Comparison of ENCODE assay signal across 10 cellular contexts in genomic region chr1:55127827-55128343, GRCh38.
DNase-seq lines count a peak whose midpoint lies in the region; ATAC-seq, FAIRE-seq and TF ChIP-seq lines count a peak whose summit lies in the region.
"Had no signal": no experiment of that assay in that cellular context is flagged by ENCODE, and none has a peak within 500 bp of the region (broad histone marks: within the 10 kb centered on the region; RNA-seq: fewer than 3 reads in every experiment).

No MANE protein-coding gene starts in this region.

- no peak overlapping the region for H2AFZ ChIP-seq in endothelial cell of umbilical vein (ENCODE audit: low read depth, low read length)

- no peak for TF ChIP-seq POLR2A in endothelial cell of umbilical vein (IDR thresholded peaks at IDR 0.05; ENCODE audit: low read depth, low read length)

- dilution Hi-C loops in endothelial cell of umbilical vein (cut with MboI; ENCODE audit: extremely low pct_ligation_motif_present, low sequenced_read_pairs), result no loop called here

- H3K4me3 ChIP-seq in endothelial cell of umbilical vein (replicated peaks in 1 of 3; ENCODE audit: insufficient read depth in 1 of 3, low read depth in 1 of 3, low read length in 3 of 3), result no peak overlapping the region
- H3K4me3 ChIP-seq in Caco-2 (ENCODE audit: low read depth, low read length), result no peak overlapping the region

- no peaks in the 10 kb centered on the region for H3K79me2 ChIP-seq in endothelial cell of umbilical vein (ENCODE audit: control insufficient read depth, insufficient read depth, low read length)

- BruUV-seq in endothelial cell of umbilical vein (replicated peaks; lab: Mats Ljungman, UMichigan), result no TSS peak
- BruUV-seq in Caco-2 (replicated peaks; lab: Mats Ljungman, UMichigan), result no TSS peak

- H3K27me3 Mint-ChIP-seq in Caco-2 (ENCODE audit: insufficient read depth, unreplicated experiment), result no peaks in the 10 kb centered on the region

- H3K9me1 ChIP-seq in endothelial cell of umbilical vein (replicated peaks; ENCODE audit: control insufficient read depth, extremely low read depth, insufficient read depth, low read length), result no peaks in the 10 kb centered on the region

- H3K4me1 ChIP-seq in endothelial cell of umbilical vein (ENCODE audit: control insufficient read depth, extremely low read depth, insufficient read depth, low read length) (peaks cover 21% of the 10 kb centered on the region), Caco-2 (peaks cover 5% of the 10 kb centered on the region; the same call in 1 of the 2 replicates)

- intact Hi-C loops in endothelial cell of umbilical vein (cut with micrococcal nuclease), result no loop called here
- intact Hi-C loops in Caco-2 (cut with micrococcal nuclease; ENCODE audit: unreplicated experiment), result no loop called here
- intact Hi-C loops in posterior vena cava (cut with DNase I), result no loop called here

- DNase-seq in COLO829 (ENCODE audit: low spot score) (peak; percentile 4), endothelial cell of umbilical vein (ENCODE audit: low read depth, low spot score) (peak; percentile 39), DMS 273 treated with DMSO at 0.1 percent for 48 hours (lab: John Stamatoyannopoulos, UW) (no peak), Caco-2 (no peak), posterior vena cava (ENCODE audit: low spot score) (no peak), DMS 273 (lab: John Stamatoyannopoulos, UW; ENCODE audit: unreplicated experiment) (no peak)

- H3K27ac ChIP-seq in endothelial cell of umbilical vein (ENCODE audit: insufficient read depth, low read depth, low read length), result peak overlapping the region; percentile 13
- H3K27ac ChIP-seq: epithelial cell of prostate had no signal

- POLR2A ChIA-PET in endothelial cell of umbilical vein (lab: Charles Lee) (no interaction called here), Caco-2 (lab: Charles Lee) (no interaction called here)

- peak; percentile 57 for FAIRE-seq in endothelial cell of umbilical vein (lab: Jason Lieb, UNC)

- H3K9ac ChIP-seq in endothelial cell of umbilical vein (replicated peaks; ENCODE audit: extremely low read depth, insufficient read depth, low read length), result no peak overlapping the region

- CTCF ChIA-PET in endothelial cell of umbilical vein (lab: Charles Lee) (interaction anchor here (0.8 to 3.9 kb wide), 2 partner anchors 10 to 150 kb away, joined by 3 to 19 read pairs; no protein-coding TSS in a partner anchor), Caco-2 (lab: Charles Lee) (interaction anchor here (0.7 kb wide), 1 partner anchor 118 kb away, joined by 5 read pairs; no protein-coding TSS in a partner anchor)

- H3K36me3 Mint-ChIP-seq in Caco-2 (ENCODE audit: insufficient read depth, unreplicated experiment), result peaks cover 38% of the 10 kb centered on the region

- peaks cover 10% of the 10 kb centered on the region for H3K4me1 Mint-ChIP-seq in Caco-2 (ENCODE audit: low read depth, unreplicated experiment)

- TF ChIP-seq CTCF in endothelial cell of umbilical vein (IDR thresholded peaks at IDR 0.05; ENCODE audit: extremely low read depth in 1 of 2, insufficient read depth in 1 of 2, low read depth in 1 of 2, low read length in 2 of 2) (no peak), Caco-2 (IDR thresholded peaks at IDR 0.05; ENCODE audit: insufficient read depth in 1 of 2, low read depth in 1 of 2, low read length in 1 of 2, severe bottlenecking in 1 of 2, unreplicated experiment in 1 of 2) (no peak)

- H3K36me3 ChIP-seq in endothelial cell of umbilical vein (ENCODE audit: control insufficient read depth in 2 of 2, extremely low read depth in 1 of 2, insufficient read depth in 2 of 2, low read length in 2 of 2) (peaks cover 19 to 29% of the 10 kb centered on the region in 2 experiments), Caco-2 (ENCODE audit: control insufficient read depth, insufficient read depth, low read length) (peaks cover 1% of the 10 kb centered on the region)

- H3K9me3 ChIP-seq in endothelial cell of umbilical vein (replicated peaks; ENCODE audit: control insufficient read depth, insufficient read depth, low read length) (no peaks in the 10 kb centered on the region), Caco-2 (no peaks in the 10 kb centered on the region)

- H3K4me2 ChIP-seq in endothelial cell of umbilical vein (ENCODE audit: insufficient read depth, low read length), result no peak overlapping the region

- no peak overlapping the region for H3K4me3 Mint-ChIP-seq in Caco-2 (ENCODE audit: unreplicated experiment)

- H3K9me3 Mint-ChIP-seq in Caco-2 (ENCODE audit: unreplicated experiment), result no peaks in the 10 kb centered on the region

- no peaks in the 10 kb centered on the region for H4K20me1 ChIP-seq in endothelial cell of umbilical vein (replicated peaks; ENCODE audit: control insufficient read depth, extremely low read depth, insufficient read depth, low read length)

- ATAC-seq in GM19455 (IDR thresholded peaks at IDR 0.05; ENCODE audit: unreplicated experiment) (peak; percentile 63), HG03575 (IDR thresholded peaks at IDR 0.05; ENCODE audit: extremely low read depth, insufficient number of reproducible peaks, low FRiP score, unreplicated experiment) (peak; percentile 54)
- ATAC-seq: Panc1 had no signal

- H3K27me3 ChIP-seq in endothelial cell of umbilical vein (ENCODE audit: control insufficient read depth in 2 of 2, insufficient read depth in 2 of 2, low read length in 2 of 2) (no peaks in the 10 kb centered on the region), Caco-2 (replicated peaks; ENCODE audit: control insufficient read depth, insufficient read depth, low read length) (no peaks in the 10 kb centered on the region)

- H3K27ac Mint-ChIP-seq in Caco-2 (ENCODE audit: unreplicated experiment), result no peak overlapping the region

TF ChIP-seq in endothelial cell of umbilical vein, 7 proteins besides CTCF, POLR2A, EP300 and RAD21:
- TF ChIP-seq JUN (IDR thresholded peaks at IDR 0.05; ENCODE audit: borderline replicate concordance, insufficient read depth, insufficient read length, low read depth), result peak; percentile 64
- TF ChIP-seq FOS (IDR thresholded peaks at IDR 0.05; ENCODE audit: borderline replicate concordance, insufficient read depth, low read length), result peak; percentile 72
- no peak for TF ChIP-seq POLR2AphosphoS5 (IDR thresholded peaks at IDR 0.05; ENCODE audit: insufficient read depth, low read depth, low read length)
- TF ChIP-seq EZH2 (IDR thresholded peaks at IDR 0.05; ENCODE audit: borderline replicate concordance, low read depth, low read length, severe bottlenecking), result no peak
- TF ChIP-seq MAX (IDR thresholded peaks at IDR 0.05; ENCODE audit: insufficient read depth, insufficient read length), result no peak
TF ChIP-seq in endothelial cell of umbilical vein: peak in this region for 2.

Comparison
In these comparisons a context has a peak if more than half of its experiments do, and no peak if none do; other contexts are left out.
1. DNase-seq: peak in COLO829 (single experiment) and endothelial cell of umbilical vein (single experiment); none in DMS 273 treated with DMSO at 0.1 percent for 48 hours (single experiment), Caco-2 (0 of 2), posterior vena cava (single experiment) and DMS 273 (single experiment).